In genomic region chr3:183229177-183229576, GRCh38 we compare ENCODE assay signal across 2 cellular contexts.
TF ChIP-seq lines count a peak whose summit lies in the region.

No MANE protein-coding gene starts in this region.

TF ChIP-seq in A549, 52 proteins besides CTCF, POLR2A, EP300 and RAD21:
- TF ChIP-seq CHD4 (IDR thresholded peaks at IDR 0.05; ENCODE audit: borderline replicate concordance) (no peak), MAFK (IDR thresholded peaks at IDR 0.05; ENCODE audit: partially characterized antibody) (peak; percentile 83)
TF ChIP-seq in A549: peak in this region for 1.

TF ChIP-seq in H1, 55 proteins besides CTCF, POLR2A, EP300 and RAD21:
- TF ChIP-seq MAFK (IDR thresholded peaks at IDR 0.05; ENCODE audit: low read depth, low read length) = peak; percentile 24; the same call in 1 of the 2 replicates
- no peak for TF ChIP-seq JUND (IDR thresholded peaks at IDR 0.05; ENCODE audit: low read length)
